Comparison of ENCODE assay signal across 8 cellular contexts in the genomic region with DNA sequence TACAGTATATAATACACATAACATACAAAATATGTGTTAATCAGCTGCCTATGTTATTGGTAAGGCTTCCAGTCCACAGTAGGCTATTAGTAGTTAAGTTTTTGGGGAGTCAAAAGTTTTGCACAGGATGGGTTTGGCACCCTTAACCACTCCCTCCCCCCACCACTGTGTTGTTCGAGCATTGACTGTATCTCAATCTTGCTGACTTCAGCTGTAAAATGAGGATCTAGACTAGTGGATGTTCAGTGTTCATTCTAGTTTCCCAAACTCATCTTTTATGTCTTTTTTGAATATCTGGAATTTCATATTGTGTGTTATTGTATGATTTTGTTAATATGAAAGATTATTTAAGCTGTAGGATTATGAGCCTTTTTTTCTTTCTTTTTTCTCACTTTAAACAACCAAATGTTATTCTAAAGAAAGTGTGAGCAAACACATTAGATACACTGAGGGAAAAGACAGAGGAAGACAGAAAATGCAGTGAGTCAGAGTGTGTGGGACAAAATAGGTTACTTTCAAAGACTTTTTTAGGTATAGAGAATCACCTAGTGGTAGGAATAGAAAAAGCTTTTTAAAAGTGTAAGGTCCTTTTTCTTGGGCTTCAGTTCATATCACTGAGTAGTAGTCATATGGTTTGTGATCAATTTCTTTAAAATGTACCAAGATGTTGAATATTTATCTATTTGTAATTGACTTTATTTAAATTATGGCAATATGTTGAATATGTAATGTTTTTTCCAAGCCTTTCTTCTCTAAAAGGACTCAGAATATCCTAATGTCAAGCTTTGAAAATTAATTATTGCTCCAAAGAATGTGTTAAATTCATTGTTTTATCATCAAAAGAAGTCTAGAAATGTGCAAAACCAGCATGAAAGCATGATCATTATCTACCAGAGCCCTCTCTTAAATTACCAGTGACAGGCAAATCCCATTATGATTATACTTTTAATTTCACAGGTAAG. TPM values are rescaled to one million over a fixed set of nuclear protein-coding genes. Genes with fewer than 3 reads are reported as not detected.
A peak's percentile ranks its signal among the peaks of the same experiment; 100 is the strongest.
DNase-seq lines count a peak whose midpoint lies in the region; ATAC-seq and TF ChIP-seq lines count a peak whose summit lies in the region.

No MANE protein-coding gene starts in this region.

- no peak overlapping the region for H3K27ac ChIP-seq in DOHH2 (ENCODE audit: low read depth, low read length)
- H3K27ac ChIP-seq in smooth muscle cell (ENCODE audit: low read depth), result peak overlapping the region; percentile 40

- H3K27me3 Mint-ChIP-seq in activated naive CD4-positive, alpha-beta T cell treated with anti-CD3 and anti-CD28 coated beads for 36 hours (ENCODE audit: low read depth), result no peaks in the 10 kb centered on the region

- CTCF ChIA-PET in activated naive CD4-positive, alpha-beta T cell treated with anti-CD3 and anti-CD28 coated beads for 36 hours (lab: Charles Lee), result interaction anchor here (0.8 to 6.5 kb wide), 22 partner anchors 9 to 372 kb away, joined by 3 to 101 read pairs (median 4); partner anchors contain the start of gene CENPF

- no peaks in the 10 kb centered on the region for H3K36me3 ChIP-seq in DOHH2 (ENCODE audit: control insufficient read depth, low read length)
- no peaks in the 10 kb centered on the region for H3K36me3 ChIP-seq in smooth muscle cell (ENCODE audit: low read depth)

- H3K9ac ChIP-seq in smooth muscle cell (ENCODE audit: low read depth), result no peak overlapping the region

- TF ChIP-seq CTCF in DOHH2 (IDR thresholded peaks at IDR 0.05; ENCODE audit: low read depth, low read length, poor library complexity, severe bottlenecking) (peak; percentile 61), smooth muscle cell (IDR thresholded peaks at IDR 0.05; ENCODE audit: borderline replicate concordance, insufficient read depth, poor library complexity, severe bottlenecking) (peak; percentile 64)

- no peaks in the 10 kb centered on the region for H3K36me3 Mint-ChIP-seq in activated naive CD4-positive, alpha-beta T cell treated with anti-CD3 and anti-CD28 coated beads for 36 hours (ENCODE audit: low read depth)

- H3K9me3 ChIP-seq in DOHH2 (ENCODE audit: control insufficient read depth, insufficient read depth, low read length), result no peaks in the 10 kb centered on the region
- no peaks in the 10 kb centered on the region for H3K9me3 ChIP-seq in smooth muscle cell (replicated peaks; ENCODE audit: low read depth)

- H2AFZ ChIP-seq in smooth muscle cell (ENCODE audit: low read depth), result peak overlapping the region; percentile 30

- no peak overlapping the region for H3K4me3 ChIP-seq in DOHH2 (ENCODE audit: low read length)
- H3K4me3 ChIP-seq in smooth muscle cell, result no peak overlapping the region

- peak; percentile 76 for DNase-seq in LHCN-M2 (ENCODE audit: low read depth)
- peak; percentile 56 for DNase-seq in glomerular visceral epithelial cell (ENCODE audit: extremely low spot score)
- DNase-seq in smooth muscle cell (lab: John Stamatoyannopoulos, UW; ENCODE audit: unreplicated experiment), result no peak
- no peak for DNase-seq in DMS79 (lab: John Stamatoyannopoulos, UW)
- no peak for DNase-seq in activated naive CD4-positive, alpha-beta T cell treated with anti-CD3 and anti-CD28 coated beads for 36 hours

- no peak overlapping the region for H3K4me3 Mint-ChIP-seq in activated naive CD4-positive, alpha-beta T cell treated with anti-CD3 and anti-CD28 coated beads for 36 hours

- no peaks in the 10 kb centered on the region for H3K9me3 Mint-ChIP-seq in activated naive CD4-positive, alpha-beta T cell treated with anti-CD3 and anti-CD28 coated beads for 36 hours

- no peak overlapping the region for H3K4me2 ChIP-seq in DOHH2 (ENCODE audit: low read length)
- H3K4me2 ChIP-seq in smooth muscle cell, result no peak overlapping the region

- H3K27me3 ChIP-seq in DOHH2 (ENCODE audit: control insufficient read depth, low read length) (peaks cover 10% of the 10 kb centered on the region; the same call in 1 of the 2 replicates), smooth muscle cell (ENCODE audit: low read depth) (no peaks in the 10 kb centered on the region)

- no peak overlapping the region for H3K27ac Mint-ChIP-seq in activated naive CD4-positive, alpha-beta T cell treated with anti-CD3 and anti-CD28 coated beads for 36 hours

- H3K4me1 Mint-ChIP-seq in activated naive CD4-positive, alpha-beta T cell treated with anti-CD3 and anti-CD28 coated beads for 36 hours (ENCODE audit: low read depth), result peaks cover 2% of the 10 kb centered on the region

- H3K79me2 ChIP-seq in DOHH2 (ENCODE audit: control insufficient read depth, low read length) (no peaks in the 10 kb centered on the region), smooth muscle cell (ENCODE audit: low read depth) (no peaks in the 10 kb centered on the region)

- no peaks in the 10 kb centered on the region for H4K20me1 ChIP-seq in DOHH2 (ENCODE audit: control insufficient read depth, insufficient read depth, low read depth, low read length)
- H4K20me1 ChIP-seq in smooth muscle cell (ENCODE audit: low read depth), result no peaks in the 10 kb centered on the region

- intact Hi-C loops in activated naive CD4-positive, alpha-beta T cell treated with anti-CD3 and anti-CD28 coated beads for 36 hours (cut with micrococcal nuclease), result loop anchor here (1.0 to 10.0 kb wide), 7 partner anchors 146 to 1340 kb away; no protein-coding TSS in a partner anchor

- no peaks in the 10 kb centered on the region for H3K9me2 ChIP-seq in DOHH2 (replicated peaks; ENCODE audit: control insufficient read depth, low read length)

- no peaks in the 10 kb centered on the region for H3K4me1 ChIP-seq in DOHH2 (ENCODE audit: control insufficient read depth, low read length)
- peaks cover 13% of the 10 kb centered on the region for H3K4me1 ChIP-seq in smooth muscle cell (ENCODE audit: low read depth)

- WGBS in smooth muscle cell (ENCODE audit: low lambda C conversion rate), result 8% methylated on average over 1 of the region's 1 CpG

- ATAC-seq in GM21423 (IDR thresholded peaks at IDR 0.05; ENCODE audit: unreplicated experiment) (peak; percentile 73), SK-N-SH treated with all-trans-retinoic acid at 6 μM for 48 hours (peak; percentile 88)

- no peaks in the 10 kb centered on the region for H3F3A ChIP-seq in DOHH2 (ENCODE audit: control insufficient read depth, insufficient read depth)
- peaks cover 3% of the 10 kb centered on the region for H3F3A ChIP-seq in smooth muscle cell (ENCODE audit: low read depth)

TF ChIP-seq in SK-N-SH treated with all-trans-retinoic acid at 6 μM for 48 hours, 23 proteins besides CTCF, POLR2A, EP300 and RAD21 (continues in another document):
- TF ChIP-seq RARB (CRISPR knock-in tag; IDR thresholded peaks at IDR 0.05), result no peak
- no peak for TF ChIP-seq TSHZ2 (CRISPR knock-in tag; IDR thresholded peaks at IDR 0.05)
- TF ChIP-seq CSDC2 (CRISPR knock-in tag; IDR thresholded peaks at IDR 0.05), result no peak
- no peak for TF ChIP-seq ZNF70 (CRISPR knock-in tag; IDR thresholded peaks at IDR 0.05)
- TF ChIP-seq ISL1 (CRISPR knock-in tag; IDR thresholded peaks at IDR 0.05), result no peak
- no peak for TF ChIP-seq PPARA (CRISPR knock-in tag; IDR thresholded peaks at IDR 0.05; ENCODE audit: borderline replicate concordance)
- TF ChIP-seq ZFP3 (CRISPR knock-in tag; IDR thresholded peaks at IDR 0.05), result no peak
- TF ChIP-seq GLIS3 (CRISPR knock-in tag; IDR thresholded peaks at IDR 0.05), result no peak
- TF ChIP-seq ARNTL (CRISPR knock-in tag; IDR thresholded peaks at IDR 0.05; ENCODE audit: borderline replicate concordance, low read depth), result no peak
- TF ChIP-seq ZC3H10 (CRISPR knock-in tag; IDR thresholded peaks at IDR 0.05), result no peak
- TF ChIP-seq TOX (CRISPR knock-in tag; IDR thresholded peaks at IDR 0.05; ENCODE audit: borderline replicate concordance), result no peak

RNA-seq across cellular contexts. Expression of gene CENPF, which starts 17.9 kb away (rescaled TPM):
- total RNA-seq in LHCN-M2 (2014; rRNA removed) (199 and 222 TPM in 2 replicates), smooth muscle cell (7.4 and 10.1 TPM in 2 replicates)
- polyA plus RNA-seq in LHCN-M2 (2012), result 29.3 TPM
- 8.3 and 11.3 TPM in 2 replicates for polyA plus RNA-seq in smooth muscle cell
- total RNA-seq in activated naive CD4-positive, alpha-beta T cell treated with anti-CD3 and anti-CD28 coated beads for 36 hours, result 100 to 1,000 TPM; 116 to 128 TPM

RNA-seq across cellular contexts. Expression of gene PTPN14, which starts 33.7 kb away (rescaled TPM):
- total RNA-seq in LHCN-M2 (2014; rRNA removed) (40.1 and 47.7 TPM in 2 replicates), smooth muscle cell (28.6 and 28.9 TPM in 2 replicates)
- 28.2 TPM for polyA plus RNA-seq in LHCN-M2 (2012)
- polyA plus RNA-seq in smooth muscle cell, result 13.7 and 13.9 TPM in 2 replicates
- 1 to 10 TPM; 2.7 to 2.8 TPM for total RNA-seq in activated naive CD4-positive, alpha-beta T cell treated with anti-CD3 and anti-CD28 coated beads for 36 hours

Comparison
In these comparisons a context has a peak if more than half of its experiments do, and no peak if none do; other contexts are left out.
1. DNase-seq: peak in LHCN-M2 (single experiment) and glomerular visceral epithelial cell (single experiment); none in smooth muscle cell (single experiment), DMS79 (single experiment) and activated naive CD4-positive, alpha-beta T cell treated with anti-CD3 and anti-CD28 coated beads for 36 hours (single experiment).
2. RNA of gene CENPF, which starts 17.9 kb away (total RNA-seq): 199 to 222 TPM in LHCN-M2 and 116 to 128 TPM in activated naive CD4-positive, alpha-beta T cell treated with anti-CD3 and anti-CD28 coated beads for 36 hours; 7.4 to 10.1 TPM in smooth muscle cell; every median in the first group is over 10 times any median in the second.